2 cellular contexts compared by ENCODE assay signal in genomic region chr11:12854829-12855228, GRCh38.
TF ChIP-seq lines count a peak whose summit lies in the region.

No MANE protein-coding gene starts in this region.

TF ChIP-seq in A549, 52 proteins besides CTCF, POLR2A, EP300 and RAD21:
- TF ChIP-seq HOXB13 (CRISPR knock-in tag; IDR thresholded peaks at IDR 0.05; ENCODE audit: low read depth) (no peak), NR3C1 (IDR thresholded peaks at IDR 0.05) (no peak), KDM1A (IDR thresholded peaks at IDR 0.05; ENCODE audit: low read depth) (no peak), CHD2 (IDR thresholded peaks at IDR 0.05; ENCODE audit: low read length, partially characterized antibody) (no peak), HDAC2 (IDR thresholded peaks at IDR 0.05) (no peak), ZC3H11A (IDR thresholded peaks at IDR 0.05) (no peak), HES2 (IDR thresholded peaks at IDR 0.05) (no peak), RFX5 (IDR thresholded peaks at IDR 0.05) (no peak), FOSL2 (IDR thresholded peaks at IDR 0.05) (no peak), FOSL2 (CRISPR knock-in tag; IDR thresholded peaks at IDR 0.05) (no peak), PBX3 (IDR thresholded peaks at IDR 0.05) (no peak)

TF ChIP-seq in IMR-90, 13 proteins besides CTCF, POLR2A, EP300 and RAD21:
- no peak for TF ChIP-seq BHLHE40 (IDR thresholded peaks at IDR 0.05; ENCODE audit: low read depth, low read length)
- no peak for TF ChIP-seq MXI1 (IDR thresholded peaks at IDR 0.05; ENCODE audit: borderline replicate concordance, low read depth, low read length)
- no peak for TF ChIP-seq RCOR1 (IDR thresholded peaks at IDR 0.05; ENCODE audit: insufficient replicate concordance, low read length)
- TF ChIP-seq CHD1 (IDR thresholded peaks at IDR 0.05; ENCODE audit: low read depth, low read length): no peak
- no peak for TF ChIP-seq CEBPB (IDR thresholded peaks at IDR 0.05; ENCODE audit: low read depth, low read length)
- TF ChIP-seq ELK1 (IDR thresholded peaks at IDR 0.05; ENCODE audit: borderline replicate concordance, low read depth, low read length): no peak
- no peak for TF ChIP-seq RFX5 (IDR thresholded peaks at IDR 0.05; ENCODE audit: low read depth, low read length)
